1 cellular context compared by ENCODE assay signal in genomic region chr20:37265152-37265551, GRCh38.
TF ChIP-seq lines count a peak whose summit lies in the region.

No MANE protein-coding gene starts in this region.

TF ChIP-seq in GM12878, 131 proteins besides CTCF, POLR2A, EP300 and RAD21 (continued from another document):
- TF ChIP-seq ZBTB40 (IDR thresholded peaks at IDR 0.05; ENCODE audit: borderline replicate concordance) (no peak), PRDM15 (CRISPR knock-in tag; IDR thresholded peaks at IDR 0.05) (no peak), PAX5 (IDR thresholded peaks at IDR 0.05; ENCODE audit: borderline replicate concordance, low read depth, low read length) (peak; percentile 67; the same call in 1 of the 2 replicates), SPI1 (IDR thresholded peaks at IDR 0.05; ENCODE audit: borderline replicate concordance, insufficient read depth, low read depth, low read length) (peak; percentile 68; the same call in 1 of the 2 replicates), HDAC6 (IDR thresholded peaks at IDR 0.05; ENCODE audit: unreplicated experiment) (no peak), PBX3 (IDR thresholded peaks at IDR 0.05; ENCODE audit: insufficient replicate concordance, low read depth, low read length) (no peak), MEF2B (IDR thresholded peaks at IDR 0.05; ENCODE audit: partially characterized antibody, poor library complexity, severe bottlenecking) (peak; percentile 16), STAT3 (IDR thresholded peaks at IDR 0.05; ENCODE audit: low read depth, low read length) (no peak), ZZZ3 (IDR thresholded peaks at IDR 0.05; ENCODE audit: control insufficient read depth, insufficient read length, low read depth) (no peak), CHD4 (IDR thresholded peaks at IDR 0.05) (no peak), SMC3 (IDR thresholded peaks at IDR 0.05; ENCODE audit: borderline replicate concordance, low read length) (no peak), BCL3 (IDR thresholded peaks at IDR 0.05; ENCODE audit: borderline replicate concordance, insufficient read depth, low read depth, low read length, poor library complexity, severe bottlenecking) (no peak)
- TF ChIP-seq, protein P1, sequence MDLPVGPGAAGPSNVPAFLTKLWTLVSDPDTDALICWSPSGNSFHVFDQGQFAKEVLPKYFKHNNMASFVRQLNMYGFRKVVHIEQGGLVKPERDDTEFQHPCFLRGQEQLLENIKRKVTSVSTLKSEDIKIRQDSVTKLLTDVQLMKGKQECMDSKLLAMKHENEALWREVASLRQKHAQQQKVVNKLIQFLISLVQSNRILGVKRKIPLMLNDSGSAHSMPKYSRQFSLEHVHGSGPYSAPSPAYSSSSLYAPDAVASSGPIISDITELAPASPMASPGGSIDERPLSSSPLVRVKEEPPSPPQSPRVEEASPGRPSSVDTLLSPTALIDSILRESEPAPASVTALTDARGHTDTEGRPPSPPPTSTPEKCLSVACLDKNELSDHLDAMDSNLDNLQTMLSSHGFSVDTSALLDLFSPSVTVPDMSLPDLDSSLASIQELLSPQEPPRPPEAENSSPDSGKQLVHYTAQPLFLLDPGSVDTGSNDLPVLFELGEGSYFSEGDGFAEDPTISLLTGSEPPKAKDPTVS (IDR thresholded peaks at IDR 0.05; ENCODE audit: low read depth, low read length) = no peak
